ENCODE assay signal across 8 cellular contexts in the genomic region with DNA sequence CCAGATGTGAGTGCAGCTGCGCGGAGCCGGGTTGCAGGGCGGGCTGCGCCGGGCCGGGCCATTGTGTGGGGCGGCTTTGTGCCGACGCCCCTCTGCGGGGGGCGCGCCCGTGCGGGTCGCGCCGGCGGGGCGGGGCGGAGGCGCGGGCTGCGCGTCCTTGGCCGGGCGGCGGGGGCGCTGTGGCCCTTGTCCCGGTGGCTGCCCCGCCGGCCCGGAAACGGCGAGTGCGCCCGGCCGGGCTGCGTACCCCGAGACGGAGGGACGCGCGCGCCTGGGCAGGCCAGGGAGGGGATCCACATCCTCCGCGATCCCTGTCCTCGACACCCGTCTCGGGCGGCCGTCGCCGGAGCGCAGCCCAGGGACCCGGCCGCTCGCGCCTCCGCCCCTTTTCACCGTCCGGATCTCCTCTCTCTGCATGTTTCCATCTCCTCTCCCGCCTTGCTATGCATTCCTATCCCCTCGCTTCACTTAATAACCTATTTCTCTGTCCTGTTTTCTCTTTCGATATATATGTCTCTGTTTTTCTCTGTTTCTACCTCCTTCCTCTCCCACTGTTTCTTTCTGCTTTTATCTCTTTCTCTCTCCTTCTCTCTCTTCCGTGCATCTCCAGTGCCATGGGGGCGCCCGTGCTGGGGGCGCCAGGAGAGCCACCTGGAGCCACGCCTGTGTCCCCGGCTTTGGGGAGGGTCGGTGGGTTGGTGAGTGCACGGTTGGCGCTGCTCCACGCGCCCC. TPM values are rescaled to one million over a fixed set of nuclear protein-coding genes. Genes with fewer than 3 reads are reported as not detected.
DNase-seq lines count a peak whose midpoint lies in the region; ATAC-seq and TF ChIP-seq lines count a peak whose summit lies in the region.

No MANE protein-coding gene starts in this region.

- TF ChIP-seq CTCF in adrenal gland (IDR thresholded peaks at IDR 0.05) (peak in 2 of 6 experiments; percentile 39 to 59), left ventricle myocardium inferior (IDR thresholded peaks at IDR 0.05; ENCODE audit: borderline replicate concordance) (peak; percentile 48), prostate gland (IDR thresholded peaks at IDR 0.05) (peak in 3 of 4 experiments; percentile 21 to 61 (median 40))

- no peaks in the 10 kb centered on the region for H3K27me3 Mint-ChIP-seq in CD4-positive, CD25-positive, alpha-beta regulatory T cell

- peaks cover 35% of the 10 kb centered on the region for H3K4me1 ChIP-seq in CD4-positive, CD25-positive, alpha-beta regulatory T cell (ENCODE audit: control insufficient read depth, insufficient read depth, low read length, poor library complexity, severe bottlenecking)
- H3K4me1 ChIP-seq in adrenal gland (replicated peaks in 1 of 2) (peaks cover 20 to 21% of the 10 kb centered on the region in 2 donors), left ventricle myocardium inferior (peaks cover 59% of the 10 kb centered on the region), prostate gland (replicated peaks) (peaks cover 13% of the 10 kb centered on the region)

- no peaks in the 10 kb centered on the region for H3K27me3 ChIP-seq in CD4-positive, CD25-positive, alpha-beta regulatory T cell (ENCODE audit: control insufficient read depth, insufficient read depth, low read length)
- H3K27me3 ChIP-seq in adrenal gland: no peaks in the 10 kb centered on the region
- no peaks in the 10 kb centered on the region for H3K27me3 ChIP-seq in left ventricle myocardium inferior (ENCODE audit: low read depth)
- no peaks in the 10 kb centered on the region for H3K27me3 ChIP-seq in prostate gland (replicated peaks; ENCODE audit: insufficient read depth)

- no peaks in the 10 kb centered on the region for H3K36me3 ChIP-seq in CD4-positive, CD25-positive, alpha-beta regulatory T cell (ENCODE audit: control insufficient read depth, insufficient read depth, low read length)
- no peaks in the 10 kb centered on the region for H3K36me3 ChIP-seq in adrenal gland (replicated peaks in 1 of 2)
- no peaks in the 10 kb centered on the region for H3K36me3 ChIP-seq in left ventricle myocardium inferior
- no peaks in the 10 kb centered on the region for H3K36me3 ChIP-seq in prostate gland

- peak; percentile 29 to 33 for ATAC-seq in CD4-positive, CD25-positive, alpha-beta regulatory T cell (ENCODE audit: low read depth in 2 of 2)
- ATAC-seq in GM19351 (IDR thresholded peaks at IDR 0.05; ENCODE audit: unreplicated experiment): peak; percentile 39
- peak; percentile 42 for ATAC-seq in HG03439 (IDR thresholded peaks at IDR 0.05; ENCODE audit: unreplicated experiment)
- ATAC-seq in SK-N-SH treated with all-trans-retinoic acid at 6 μM for 48 hours: peak; percentile 35

- intact Hi-C loops in adrenal gland (cut with DNase I) (loop anchor here (5.0 kb wide), 1 partner anchor 199 kb away; no protein-coding TSS in a partner anchor), left ventricle myocardium inferior (cut with micrococcal nuclease) (loop anchor here (10.0 kb wide), 1 partner anchor 99 kb away; no protein-coding TSS in a partner anchor), prostate gland (cut with DNase I) (loop anchor here (2.0 to 5.0 kb wide), 4 partner anchors 41 to 197 kb away; no protein-coding TSS in a partner anchor)

- peak; percentile 36 to 57 (median 38) for DNase-seq in CD4-positive, CD25-positive, alpha-beta regulatory T cell
- DNase-seq in adrenal gland (peak in 6 of 7 donors; percentile 33 to 63 (median 54)), left ventricle myocardium inferior (peak; percentile 67), prostate gland (ENCODE audit: low spot score) (peak; percentile 38), cerebellar nuclear complex (lab: John Stamatoyannopoulos, UW) (no peak)

- H3K9me3 ChIP-seq in CD4-positive, CD25-positive, alpha-beta regulatory T cell (ENCODE audit: control insufficient read depth in 2 of 2, low read length in 2 of 2): no peaks in the 10 kb centered on the region
- H3K9me3 ChIP-seq in adrenal gland (replicated peaks in 1 of 3) (no peaks in the 10 kb centered on the region), left ventricle myocardium inferior (replicated peaks) (no peaks in the 10 kb centered on the region), prostate gland (no peaks in the 10 kb centered on the region)

- peak overlapping the region; percentile 45 to 93 (median 68) for H3K27ac Mint-ChIP-seq in CD4-positive, CD25-positive, alpha-beta regulatory T cell

- peak overlapping the region; percentile 57 for H3K27ac ChIP-seq in CD4-positive, CD25-positive, alpha-beta regulatory T cell (ENCODE audit: insufficient read depth, low read length, poor library complexity, severe bottlenecking)
- peak overlapping the region in 4 of 5 donors; percentile 72 to 95 (median 90) for H3K27ac ChIP-seq in adrenal gland
- H3K27ac ChIP-seq in left ventricle myocardium inferior (replicated peaks): peak overlapping the region; percentile 98
- peak overlapping the region; percentile 86 to 90 for H3K27ac ChIP-seq in prostate gland

- H3K4me1 Mint-ChIP-seq in CD4-positive, CD25-positive, alpha-beta regulatory T cell: peaks cover 0 to 44% (median 21%) of the 10 kb centered on the region in 4 donors

- H3K9me3 Mint-ChIP-seq in CD4-positive, CD25-positive, alpha-beta regulatory T cell: no peaks in the 10 kb centered on the region

- H3K4me3 Mint-ChIP-seq in CD4-positive, CD25-positive, alpha-beta regulatory T cell: peak overlapping the region; percentile 92 to 97 (median 94)

- peak overlapping the region; percentile 93 for H3K4me3 ChIP-seq in CD4-positive, CD25-positive, alpha-beta regulatory T cell (ENCODE audit: low read depth, low read length)
- H3K4me3 ChIP-seq in adrenal gland (peak overlapping the region; percentile 44 to 82 (median 58)), left ventricle myocardium inferior (peak overlapping the region; percentile 94), prostate gland (peak overlapping the region; percentile 71 to 77)

- no peaks in the 10 kb centered on the region for H3K36me3 Mint-ChIP-seq in CD4-positive, CD25-positive, alpha-beta regulatory T cell

- TF ChIP-seq POLR2A in adrenal gland (IDR thresholded peaks at IDR 0.05) (no peak), prostate gland (IDR thresholded peaks at IDR 0.05) (no peak)

- WGBS in adrenal gland, 4 donors: 0 to 2% (median 0%) methylated on average over 29 to 76 of the region's 76 CpGs
- 1% methylated on average over 48 of the region's 76 CpGs for WGBS in prostate gland

TF ChIP-seq in SK-N-SH treated with all-trans-retinoic acid at 6 μM for 48 hours, 23 proteins besides CTCF, POLR2A, EP300 and RAD21 (continues in another document):
- TF ChIP-seq CSRNP3 (CRISPR knock-in tag; IDR thresholded peaks at IDR 0.05): no peak
- no peak for TF ChIP-seq CSDC2 (CRISPR knock-in tag; IDR thresholded peaks at IDR 0.05)
- TF ChIP-seq OSR1 (CRISPR knock-in tag; IDR thresholded peaks at IDR 0.05): no peak
- TF ChIP-seq POU6F1 (CRISPR knock-in tag; IDR thresholded peaks at IDR 0.05; ENCODE audit: borderline replicate concordance, low read depth): no peak
- TF ChIP-seq TCF4 (CRISPR knock-in tag; IDR thresholded peaks at IDR 0.05; ENCODE audit: borderline replicate concordance): no peak
- no peak for TF ChIP-seq BACH2 (CRISPR knock-in tag; IDR thresholded peaks at IDR 0.05; ENCODE audit: borderline replicate concordance)
- TF ChIP-seq ZFP3 (CRISPR knock-in tag; IDR thresholded peaks at IDR 0.05): no peak

RNA-seq across cellular contexts. Expression of gene PFKFB3, which starts 0.8 kb away (rescaled TPM):
- 96.3 TPM for total RNA-seq in CD4-positive, CD25-positive, alpha-beta regulatory T cell
- 1 to 10 TPM; 2.8 to 6.2 (median 3.9) TPM for polyA plus RNA-seq in CD4-positive, CD25-positive, alpha-beta regulatory T cell
- total RNA-seq in adrenal gland (10 to 100 TPM; 14.9 to 72.4 (median 37.0) TPM), left ventricle myocardium inferior (14.1 TPM), prostate gland (10 to 100 TPM; 24.3 to 52.7 TPM)
- 10 to 100 TPM in 2 of 3 donors, 1 to 10 TPM in 1; 8.4 to 20.8 (median 13.1) TPM for polyA plus RNA-seq in adrenal gland

Comparison
In these comparisons a context has a peak if more than half of its experiments do, and no peak if none do; other contexts are left out.
1. DNase-seq: peak in CD4-positive, CD25-positive, alpha-beta regulatory T cell (3 of 3), adrenal gland (6 of 7), left ventricle myocardium inferior (single experiment) and prostate gland (single experiment); none in cerebellar nuclear complex (0 of 2).
2. Peak in every context shown above with its lines, with median percentiles within 50 percentile points of each other: ATAC-seq, H3K27ac ChIP-seq and H3K4me3 ChIP-seq.